Comparison of ENCODE assay signal across 13 cellular contexts in the genomic region with DNA sequence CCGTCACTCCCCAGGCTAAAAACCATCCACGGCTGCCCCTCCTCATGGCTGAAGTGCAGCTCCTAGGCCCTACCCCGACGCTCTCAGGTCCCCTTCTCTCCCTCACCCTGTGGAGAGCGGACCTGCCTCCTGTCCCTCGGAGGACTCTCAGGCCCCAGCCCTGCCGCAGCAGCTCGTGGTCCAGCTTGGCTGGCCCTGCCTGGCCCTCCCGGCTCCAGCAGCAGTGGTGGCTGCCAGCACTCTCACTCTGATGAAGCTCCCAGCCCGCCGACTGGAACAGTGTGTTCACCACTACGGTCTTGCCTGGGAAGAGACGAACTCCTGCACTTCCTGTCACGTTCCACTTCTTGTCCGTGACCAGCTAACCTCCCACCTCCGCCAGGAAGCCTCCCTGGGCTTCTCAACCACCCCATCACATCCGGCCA. TPM values are rescaled to one million over a fixed set of nuclear protein-coding genes. Genes with fewer than 3 reads are reported as not detected.
DNase-seq lines count a peak whose midpoint lies in the region; ATAC-seq and TF ChIP-seq lines count a peak whose summit lies in the region.
"Had no signal": no experiment of that assay in that cellular context is flagged by ENCODE, and none has a peak within 500 bp of the region (broad histone marks: within the 10 kb centered on the region; RNA-seq: fewer than 3 reads in every experiment).

No MANE protein-coding gene starts in this region.

- TF ChIP-seq CTCF in MCF 10A (IDR thresholded peaks at IDR 0.05; ENCODE audit: unreplicated experiment) (no peak), right atrium auricular region (IDR thresholded peaks at IDR 0.05) (no peak)

- peaks cover 25% of the 10 kb centered on the region for H3K36me3 Mint-ChIP-seq in MCF 10A (ENCODE audit: insufficient read depth, unreplicated experiment)

- intact Hi-C loops in MCF 10A (cut with micrococcal nuclease), result no loop called here

- peaks cover 23% of the 10 kb centered on the region for H3K4me1 Mint-ChIP-seq in MCF 10A (ENCODE audit: insufficient read depth, unreplicated experiment)

- peaks cover 0 to 62% of the 10 kb centered on the region in 2 donors for H3K4me1 ChIP-seq in right atrium auricular region
- H3K4me1 ChIP-seq in rectal smooth muscle tissue (ENCODE audit: control insufficient read depth, insufficient read depth, low read length), result peaks cover 45% of the 10 kb centered on the region

- CTCF ChIA-PET in MCF 10A (lab: Yijun Ruan, JAX), result interaction anchor here (0.6 to 10.7 kb wide), 5 partner anchors 10 to 51 kb away, joined by 3 to 126 read pairs (median 5); no protein-coding TSS in a partner anchor

- no peak overlapping the region for H3K4me3 Mint-ChIP-seq in MCF 10A (ENCODE audit: unreplicated experiment)
- H3K4me3 Mint-ChIP-seq: activated B cell treated with CpG ODN at 0.5 μM for 24 hours; stimulated activated naive CD8-positive, alpha-beta T cell treated with anti-CD3 and anti-CD28 coated beads, Interleukin-15, Interleukin-2, amounts not matched to agents 100 ng/mL and 50 ng/mL, for 24 hours had no signal

- no TSS peak for BruUV-seq in MCF 10A (replicated peaks; lab: Mats Ljungman, UMichigan)

- peak overlapping the region; percentile 17 to 42 for H3K4me3 ChIP-seq in right atrium auricular region
- H3K4me3 ChIP-seq in rectal smooth muscle tissue (ENCODE audit: low read length), result peak overlapping the region; percentile 49
- H3K4me3 ChIP-seq: PC-9 had no signal

- H3K36me3 ChIP-seq in right atrium auricular region (no peaks in the 10 kb centered on the region), rectal smooth muscle tissue (ENCODE audit: control insufficient read depth, insufficient read depth, low read length) (no peaks in the 10 kb centered on the region)

- H3K9ac ChIP-seq in rectal smooth muscle tissue (ENCODE audit: low read length), result no peak overlapping the region

- POLR2A ChIA-PET in MCF 10A (lab: Yijun Ruan, JAX), result interaction anchor here (0.6 to 4.2 kb wide), 5 partner anchors 10 to 49 kb away, joined by 3 to 65 read pairs (median 14); a partner anchor contains a TSS

- H3K27ac ChIP-seq in right atrium auricular region (peak overlapping the region; percentile 90 to 98), rectal smooth muscle tissue (ENCODE audit: low read depth, low read length) (peak overlapping the region; percentile 98)

- H3K27me3 ChIP-seq in right atrium auricular region (no peaks in the 10 kb centered on the region), rectal smooth muscle tissue (ENCODE audit: control insufficient read depth, insufficient read depth, low read length) (no peaks in the 10 kb centered on the region)

- no peaks in the 10 kb centered on the region for H3K9me3 Mint-ChIP-seq in MCF 10A (ENCODE audit: unreplicated experiment)
- H3K9me3 Mint-ChIP-seq: activated B cell treated with CpG ODN at 0.5 μM for 24 hours; stimulated activated naive CD8-positive, alpha-beta T cell treated with anti-CD3 and anti-CD28 coated beads, Interleukin-15, Interleukin-2, amounts not matched to agents 100 ng/mL and 50 ng/mL, for 24 hours had no signal

- DNase-seq in AG08395 (ENCODE audit: low spot score) (peak; percentile 61), MCF 10A (ENCODE audit: unreplicated experiment) (no peak), right atrium auricular region (ENCODE audit: low spot score) (peak; percentile 92), NCI-H146 (lab: John Stamatoyannopoulos, UW) (no peak), DMS53 treated with DMSO at 0.1 percent for 48 hours (lab: John Stamatoyannopoulos, UW; ENCODE audit: unreplicated experiment) (no peak), HT-29 (ENCODE audit: low spot score) (no peak)
- DNase-seq: activated B cell treated with CpG ODN at 0.5 μM for 24 hours; activated naive CD4-positive, alpha-beta T cell; NCI-H1436 treated with DMSO at 0.1 percent for 48 hours had no signal

- ATAC-seq in activated CD4-positive, CD25-positive, alpha-beta regulatory T cell treated with anti-CD3 and anti-CD28 coated beads, Interleukin-2, amount 50 U/mL, for 24 hours, result no peak

- no peaks in the 10 kb centered on the region for H3K9me3 ChIP-seq in right atrium auricular region

- H3K27ac Mint-ChIP-seq in MCF 10A (ENCODE audit: low read depth, unreplicated experiment), result peak overlapping the region; percentile 40
- H3K27ac Mint-ChIP-seq: activated B cell treated with CpG ODN at 0.5 μM for 24 hours; stimulated activated naive CD8-positive, alpha-beta T cell treated with anti-CD3 and anti-CD28 coated beads, Interleukin-15, Interleukin-2, amounts not matched to agents 100 ng/mL and 50 ng/mL, for 24 hours had no signal

- no peaks in the 10 kb centered on the region for H3K27me3 Mint-ChIP-seq in MCF 10A (ENCODE audit: insufficient read depth, unreplicated experiment)
- H3K27me3 Mint-ChIP-seq: activated B cell treated with CpG ODN at 0.5 μM for 24 hours; stimulated activated naive CD8-positive, alpha-beta T cell treated with anti-CD3 and anti-CD28 coated beads, Interleukin-15, Interleukin-2, amounts not matched to agents 100 ng/mL and 50 ng/mL, for 24 hours had no signal

RNA-seq across cellular contexts. Expression of a gene that starts 11.1 kb away (rescaled TPM):
- total RNA-seq in MCF 10A (2022), result 30.9 and 35.3 TPM in 2 replicates
- 10 to 100 TPM; 16.1 to 17.7 TPM for total RNA-seq in right atrium auricular region
- total RNA-seq in HT-29 (2014; rRNA removed; shearing (Covaris generic)), result 11.7 and 12.1 TPM in 2 replicates

RNA-seq across cellular contexts. Expression of a gene that starts 11.4 kb away (rescaled TPM):
- total RNA-seq in MCF 10A (2022), result 68.9 and 70.8 TPM in 2 replicates
- total RNA-seq in right atrium auricular region, result 10 to 100 TPM; 21.3 to 53.2 TPM
- 11.2 and 15.3 TPM in 2 replicates for total RNA-seq in HT-29 (2014; rRNA removed; shearing (Covaris generic))

RNA-seq across cellular contexts. Expression of a gene that starts 22.4 kb away (rescaled TPM):
- total RNA-seq in MCF 10A (2022), result 10.2 and 15.8 TPM in 2 replicates
- 1 to 10 TPM; 4.4 to 7.4 TPM for total RNA-seq in right atrium auricular region
- total RNA-seq in HT-29 (2014; rRNA removed; shearing (Covaris generic)), result 49.8 and 50.8 TPM in 2 replicates

RNA-seq across cellular contexts. Expression of a gene that starts 28.7 kb away (rescaled TPM):
- 5.7 and 8.5 TPM in 2 replicates for total RNA-seq in MCF 10A (2022)
- 100 to 1,000 TPM; 546 to 707 TPM for total RNA-seq in right atrium auricular region
- 446 and 513 TPM in 2 replicates for total RNA-seq in HT-29 (2014; rRNA removed; shearing (Covaris generic))

Comparison
In these comparisons a context has a peak if more than half of its experiments do, and no peak if none do; other contexts are left out.
1. DNase-seq: peak in AG08395 (single experiment) and right atrium auricular region (single experiment); none in MCF 10A (single experiment), NCI-H146 (single experiment), DMS53 treated with DMSO at 0.1 percent for 48 hours (single experiment) and HT-29 (single experiment).